Comparison of ENCODE assay signal across 19 cellular contexts in the genomic region with DNA sequence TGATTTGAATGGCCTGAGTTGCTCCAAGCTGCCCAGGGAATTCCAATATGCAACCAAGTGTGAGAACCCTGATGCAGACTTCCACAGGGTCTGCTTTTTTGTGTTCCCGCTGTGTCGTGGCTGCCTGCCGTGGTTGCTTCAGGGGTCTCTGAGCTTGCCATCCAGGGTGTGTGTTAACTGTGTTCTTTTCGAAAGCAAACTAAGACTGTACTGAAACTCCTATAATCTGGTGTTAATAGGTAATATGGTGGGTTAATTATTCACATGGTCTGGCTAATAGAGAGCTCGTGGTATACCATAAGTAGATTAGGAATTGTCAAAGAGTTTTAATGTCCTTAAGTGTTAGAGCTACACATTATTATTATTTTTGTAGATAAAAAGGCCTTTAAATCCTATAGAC. TPM values are rescaled to one million over a fixed set of nuclear protein-coding genes. Genes with fewer than 3 reads are reported as not detected.
DNase-seq lines count a peak whose midpoint lies in the region; ATAC-seq, FAIRE-seq and TF ChIP-seq lines count a peak whose summit lies in the region.
"Had no signal": no experiment of that assay in that cellular context is flagged by ENCODE, and none has a peak within 500 bp of the region (broad histone marks: within the 10 kb centered on the region; RNA-seq: fewer than 3 reads in every experiment).

No MANE protein-coding gene starts in this region.

- no peaks in the 10 kb centered on the region for H3K4me1 ChIP-seq in cardiac muscle cell (ENCODE audit: low read depth)
- H3K4me1 ChIP-seq in heart left ventricle = peaks cover 0 to 47% (median 8%) of the 10 kb centered on the region in 12 donors
- H3K4me1 ChIP-seq in HepG2 (ENCODE audit: insufficient read depth, low read length) = peaks cover 20% of the 10 kb centered on the region
- H3K4me1 ChIP-seq in transverse colon = no peaks in the 10 kb centered on the region
- H3K4me1 ChIP-seq: BE2C, tibial nerve had no signal

- peaks cover 27% of the 10 kb centered on the region for H3K36me3 ChIP-seq in cardiac muscle cell
- peaks cover 0 to 72% (median 49%) of the 10 kb centered on the region in 9 donors for H3K36me3 ChIP-seq in heart left ventricle
- H3K36me3 ChIP-seq in HepG2 (replicated peaks in 1 of 2; ENCODE audit: control insufficient read depth in 1 of 2, insufficient read depth in 2 of 2, low read length in 2 of 2) = peaks cover 29 to 67% of the 10 kb centered on the region in 2 experiments
- peaks cover 0 to 29% (median 7%) of the 10 kb centered on the region in 4 donors for H3K36me3 ChIP-seq in transverse colon

- no peak overlapping the region for H3K4me3 Mint-ChIP-seq in activated T-helper 2 cell treated with anti-CD3 and anti-CD28 coated beads, Interferon-gamma antibody, Interleukin-2, Interleukin-4, amounts not matched to agents 10 μg/mL and 5 μg/mL and 100 μg/mL, durations not matched to agents 14 hours and 24 hours and 36 hours (ENCODE audit: low read depth)
- H3K4me3 Mint-ChIP-seq: GM23338; stimulated activated naive CD8-positive, alpha-beta T cell treated with anti-CD3 and anti-CD28 coated beads, Interleukin-15, Interleukin-2, amounts not matched to agents 100 ng/mL and 50 ng/mL, for 24 hours had no signal

- H3K27me3 ChIP-seq in cardiac muscle cell (no peaks in the 10 kb centered on the region), heart left ventricle (no peaks in the 10 kb centered on the region), HepG2 (ENCODE audit: control insufficient read depth in 1 of 2, insufficient read depth in 2 of 2, low read length in 2 of 2) (no peaks in the 10 kb centered on the region), transverse colon (no peaks in the 10 kb centered on the region)
- H3K27me3 ChIP-seq: adrenal gland, BE2C, tibial nerve had no signal

- H3K36me3 Mint-ChIP-seq in activated T-helper 2 cell treated with anti-CD3 and anti-CD28 coated beads, Interferon-gamma antibody, Interleukin-2, Interleukin-4, amounts not matched to agents 10 μg/mL and 5 μg/mL and 100 μg/mL, durations not matched to agents 14 hours and 24 hours and 36 hours (ENCODE audit: low read depth) = peaks cover 60% of the 10 kb centered on the region

- H3K27me3 Mint-ChIP-seq in activated T-helper 2 cell treated with anti-CD3 and anti-CD28 coated beads, Interferon-gamma antibody, Interleukin-2, Interleukin-4, amounts not matched to agents 10 μg/mL and 5 μg/mL and 100 μg/mL, durations not matched to agents 14 hours and 24 hours and 36 hours (ENCODE audit: low read depth) = no peaks in the 10 kb centered on the region
- H3K27me3 Mint-ChIP-seq: stimulated activated naive CD8-positive, alpha-beta T cell treated with anti-CD3 and anti-CD28 coated beads, Interleukin-15, Interleukin-2, amounts not matched to agents 100 ng/mL and 50 ng/mL, for 24 hours had no signal

- H3K9ac ChIP-seq in HepG2 (ENCODE audit: insufficient read depth, low read depth, low read length) = no peak overlapping the region

- H3K4me3 ChIP-seq in cardiac muscle cell = no peak overlapping the region
- H3K4me3 ChIP-seq in heart left ventricle = no peak overlapping the region
- no peak overlapping the region for H3K4me3 ChIP-seq in HepG2 (replicated peaks in 1 of 3; ENCODE audit: insufficient read depth in 1 of 3, low read depth in 2 of 3, low read length in 3 of 3)
- H3K4me3 ChIP-seq in transverse colon = no peak overlapping the region
- H3K4me3 ChIP-seq: adrenal gland, GM23338, tibial nerve had no signal

- no peaks in the 10 kb centered on the region; the same call in 1 of the 2 replicates for H4K20me1 ChIP-seq in HepG2 (ENCODE audit: insufficient read depth, low read length)

- H3K4me1 Mint-ChIP-seq in activated T-helper 2 cell treated with anti-CD3 and anti-CD28 coated beads, Interferon-gamma antibody, Interleukin-2, Interleukin-4, amounts not matched to agents 10 μg/mL and 5 μg/mL and 100 μg/mL, durations not matched to agents 14 hours and 24 hours and 36 hours (ENCODE audit: low read depth) = peaks cover 3% of the 10 kb centered on the region
- H3K4me1 Mint-ChIP-seq: GM23338 had no signal

- no peak overlapping the region for H2AFZ ChIP-seq in HepG2 (ENCODE audit: low read length)
- H2AFZ ChIP-seq: GM23338 had no signal

- peak overlapping the region; percentile 1 for H3K27ac ChIP-seq in cardiac muscle cell
- H3K27ac ChIP-seq in heart left ventricle = no peak overlapping the region
- no peak overlapping the region for H3K27ac ChIP-seq in HepG2 (ENCODE audit: extremely low read length, insufficient read depth, low read length)
- H3K27ac ChIP-seq in transverse colon = no peak overlapping the region
- H3K27ac ChIP-seq: adrenal gland, tibial nerve had no signal

- peaks cover 47% of the 10 kb centered on the region for H3K79me2 ChIP-seq in HepG2 (ENCODE audit: insufficient read depth, low read length)

- TF ChIP-seq POLR2A in heart left ventricle (IDR thresholded peaks at IDR 0.05) = no peak
- TF ChIP-seq POLR2A in HepG2 (IDR thresholded peaks at IDR 0.05; ENCODE audit: insufficient read depth in 1 of 2, low read depth in 2 of 2, low read length in 2 of 2) = no peak
- TF ChIP-seq POLR2A in transverse colon (IDR thresholded peaks at IDR 0.05) = no peak

- TF ChIP-seq EP300 in HepG2 (IDR thresholded peaks at IDR 0.05; ENCODE audit: low read depth in 2 of 2, low read length in 2 of 2) (no peak), HepG2 (CRISPR knock-in tag; IDR thresholded peaks at IDR 0.05; ENCODE audit: borderline replicate concordance) (no peak), transverse colon (IDR thresholded peaks at IDR 0.05; ENCODE audit: low read depth) (no peak)

- no peak for DNase-seq in cardiac muscle cell (ENCODE audit: low read depth in 1 of 2, low spot score in 1 of 2)
- no peak for DNase-seq in heart left ventricle
- no peak for DNase-seq in HepG2 (ENCODE audit: low spot score)
- no peak for DNase-seq in NCI-H187 (lab: John Stamatoyannopoulos, UW)
- DNase-seq in activated T-helper 2 cell treated with anti-CD3 and anti-CD28 coated beads, Interferon-gamma antibody, Interleukin-2, Interleukin-4, amounts not matched to agents 10 μg/mL and 5 μg/mL and 100 μg/mL, durations not matched to agents 14 hours and 24 hours and 36 hours (ENCODE audit: low spot score) = no peak
- DNase-seq in transverse colon = no peak
- DNase-seq: activated CD4-positive, alpha-beta T cell treated with anti-CD3 and anti-CD28 coated beads, Interleukin-2, amount 50 U/mL, for 1 hour; activated CD8-positive, alpha-beta memory T cell treated with anti-CD3 and anti-CD28 coated beads, Interleukin-2, amount 50 U/mL, for 4 hours; activated gamma-delta T cell treated with Interleukin-2 at 50 U/mL for 16 hours; BE2C; NCI-H524 treated with DMSO at 0.1 percent for 48 hours had no signal

- no peak for TF ChIP-seq CTCF in cardiac muscle cell (IDR thresholded peaks at IDR 0.05; ENCODE audit: low read depth, low read length)
- TF ChIP-seq CTCF in heart left ventricle (IDR thresholded peaks at IDR 0.05) = no peak
- TF ChIP-seq CTCF in HepG2 (CRISPR knock-in tag; IDR thresholded peaks at IDR 0.05) = no peak
- TF ChIP-seq CTCF in transverse colon (IDR thresholded peaks at IDR 0.05) = no peak

- no peaks in the 10 kb centered on the region for H3K9me3 Mint-ChIP-seq in activated T-helper 2 cell treated with anti-CD3 and anti-CD28 coated beads, Interferon-gamma antibody, Interleukin-2, Interleukin-4, amounts not matched to agents 10 μg/mL and 5 μg/mL and 100 μg/mL, durations not matched to agents 14 hours and 24 hours and 36 hours
- H3K9me3 Mint-ChIP-seq: GM23338; stimulated activated naive CD8-positive, alpha-beta T cell treated with anti-CD3 and anti-CD28 coated beads, Interleukin-15, Interleukin-2, amounts not matched to agents 100 ng/mL and 50 ng/mL, for 24 hours had no signal

- H3K27ac Mint-ChIP-seq in activated T-helper 2 cell treated with anti-CD3 and anti-CD28 coated beads, Interferon-gamma antibody, Interleukin-2, Interleukin-4, amounts not matched to agents 10 μg/mL and 5 μg/mL and 100 μg/mL, durations not matched to agents 14 hours and 24 hours and 36 hours = no peak overlapping the region
- H3K27ac Mint-ChIP-seq: GM23338; stimulated activated naive CD8-positive, alpha-beta T cell treated with anti-CD3 and anti-CD28 coated beads, Interleukin-15, Interleukin-2, amounts not matched to agents 100 ng/mL and 50 ng/mL, for 24 hours had no signal

- no peak overlapping the region for H3K4me2 ChIP-seq in HepG2 (ENCODE audit: low read depth, low read length)
- H3K4me2 ChIP-seq: GM23338 had no signal

- FAIRE-seq in HepG2 (lab: Jason Lieb, UNC) = no peak
- FAIRE-seq: D721Med had no signal

- ATAC-seq in heart left ventricle = no peak
- ATAC-seq in HG03460 (IDR thresholded peaks at IDR 0.05; ENCODE audit: unreplicated experiment) = peak; percentile 80
- peak; percentile 61; the same call in 2 of the 3 replicates for ATAC-seq in HepG2
- no peak for ATAC-seq in GM19023 (IDR thresholded peaks at IDR 0.05; ENCODE audit: unreplicated experiment)
- ATAC-seq: GM23338, sciatic nerve had no signal

- intact Hi-C loops in heart left ventricle (cut with DNase I) = loop anchor here in 2 of 10 donors (10.0 kb wide), 1 partner anchor 157 kb away; no protein-coding TSS in a partner anchor
- intact Hi-C loops in HepG2 (cut with micrococcal nuclease; ENCODE audit: unreplicated experiment) = no loop called here
- intact Hi-C loops in activated T-helper 2 cell treated with anti-CD3 and anti-CD28 coated beads, Interferon-gamma antibody, Interleukin-2, Interleukin-4, amounts not matched to agents 10 μg/mL and 5 μg/mL and 100 μg/mL, durations not matched to agents 14 hours and 24 hours and 36 hours (cut with micrococcal nuclease) = no loop called here
- intact Hi-C loops in transverse colon (cut with DNase I; ENCODE audit: low total_unique reads) = no loop called here

- no TSS peak for BruUV-seq in HepG2 (replicated peaks; lab: Mats Ljungman, UMichigan)

- no peaks in the 10 kb centered on the region for H3K9me3 ChIP-seq in cardiac muscle cell (ENCODE audit: low read depth)
- H3K9me3 ChIP-seq in heart left ventricle = no peaks in the 10 kb centered on the region
- H3K9me3 ChIP-seq in HepG2 (ENCODE audit: low read length) = no peaks in the 10 kb centered on the region
- H3K9me3 ChIP-seq in transverse colon = no peaks in the 10 kb centered on the region
- H3K9me3 ChIP-seq: adrenal gland, BE2C, tibial nerve had no signal

- CTCF ChIA-PET in HepG2 (lab: Yijun Ruan, JAX; ENCODE audit: low intra/inter-chr PET ratio, low total read pairs) = no interaction called here

- in situ Hi-C loops in HepG2 (cut with HindIII; ENCODE audit: extremely low pct_ligation_motif_present, low pct_unique_long_range_greater_than_20kb) (no loop called here), transverse colon (cut with MboI; ENCODE audit: low pct_ligation_motif_present in 1 of 4, low pct_unique_long_range_greater_than_20kb in 1 of 4, low sequenced_read_pairs in 3 of 4) (no loop called here)

- WGBS in heart left ventricle, 4 donors = 86 to 93% (median 91%) methylated on average over 5 of the region's 5 CpGs
- WGBS in HepG2 (ENCODE audit: low lambda C conversion rate) = 83% methylated on average over 5 of the region's 5 CpGs
- 92 to 94% methylated on average over 3 to 5 of the region's 5 CpGs for WGBS in transverse colon (ENCODE audit: low coverage in 1 of 2), 2 donors

- no peak for TF ChIP-seq RAD21 in HepG2 (CRISPR knock-in tag; IDR thresholded peaks at IDR 0.05)

- POLR2A ChIA-PET in HepG2 (lab: Yijun Ruan, JAX) = no interaction called here

RNA-seq across cellular contexts. Expression of a gene that starts 20.8 kb away (rescaled TPM):
- total RNA-seq in cardiac muscle cell = 24.2 and 33.4 TPM in 2 replicates
- polyA plus RNA-seq in cardiac muscle cell = 21.4 and 23.7 TPM in 2 replicates
- total RNA-seq in heart left ventricle = 10 to 100 TPM; 25.0 to 77.9 (median 32.7) TPM
- 10 to 100 TPM; 20.3 to 34.2 TPM for polyA plus RNA-seq in heart left ventricle
- 19.4 and 23.5 TPM in 2 replicates for total RNA-seq in HepG2 (2016; rRNA removed; fragmentation: Illumina TruSeq; extraction: Trizol)
- 3.2 and 3.4 TPM in 2 replicates for total RNA-seq in HepG2 (2016; cell fraction: cytosol; rRNA removed; fragmentation: Illumina TruSeq; extraction: Trizol; ENCODE audit: low read depth)
- total RNA-seq in HepG2 (2016; cell fraction: insoluble cytoplasmic fraction; rRNA removed; fragmentation: Illumina TruSeq; extraction: Trizol) = 16.5 and 23.4 TPM in 2 replicates
- total RNA-seq in HepG2 (2016; cell fraction: membrane; rRNA removed; fragmentation: Illumina TruSeq; extraction: Trizol) = 7.7 and 8.3 TPM in 2 replicates
- 21.8 and 22.1 TPM in 2 replicates for total RNA-seq in HepG2 (2016; cell fraction: nucleus; rRNA removed; fragmentation: Illumina TruSeq; extraction: Trizol)
- 10.6 TPM in 2 replicates for polyA plus RNA-seq in HepG2 (2011; rRNA removed)
- 6.2 and 7.7 TPM in 2 replicates for polyA plus RNA-seq in HepG2 (2011; cell fraction: cytosol; rRNA removed)
- polyA plus RNA-seq in HepG2 (2011; cell fraction: nucleus; rRNA removed) = 31.3 and 37.9 TPM in 2 replicates
- polyA plus RNA-seq in HepG2 (2012) = 12.1 and 15.1 TPM in 2 replicates
- 0.95 and 1.1 TPM in 2 replicates for polyA plus RNA-seq in HepG2 (2016; cell fraction: cytosol; fragmentation: Illumina TruSeq; extraction: Trizol; ENCODE audit: low read depth)
- 13.1 and 16.1 TPM in 2 replicates for polyA plus RNA-seq in HepG2 (2016; cell fraction: insoluble cytoplasmic fraction; fragmentation: Illumina TruSeq; extraction: Trizol; ENCODE audit: low read depth)
- 2.9 and 3.3 TPM in 2 replicates for polyA plus RNA-seq in HepG2 (2016; cell fraction: membrane; fragmentation: Illumina TruSeq; extraction: Trizol; ENCODE audit: low read depth)
- 28.3 and 29.1 TPM in 2 replicates for polyA plus RNA-seq in HepG2 (2016; cell fraction: nucleus; fragmentation: Illumina TruSeq; extraction: Trizol; ENCODE audit: insufficient read depth, low read depth)
- 31.7 and 41.5 TPM in 2 replicates for polyA minus RNA-seq in HepG2 (2011; rRNA and poly(A)+ RNA removed; ENCODE audit: low replicate concordance)
- 9.0 and 10.1 TPM in 2 replicates for polyA minus RNA-seq in HepG2 (2011; cell fraction: cytosol; rRNA and poly(A)+ RNA removed)
- 20.9 and 24.1 TPM in 2 replicates for polyA minus RNA-seq in HepG2 (2011; cell fraction: nucleus; rRNA and poly(A)+ RNA removed)
- 33.8 and 34.2 TPM in 2 replicates for total RNA-seq in activated T-helper 2 cell treated with anti-CD3 and anti-CD28 coated beads, Interferon-gamma antibody, Interleukin-2, Interleukin-4, amounts not matched to agents 10 μg/mL and 5 μg/mL and 100 μg/mL, durations not matched to agents 14 hours and 24 hours and 36 hours
- 10 to 100 TPM; 33.6 to 60.2 (median 53.0) TPM for total RNA-seq in transverse colon

RNA-seq across cellular contexts. Expression of a gene that starts 21.0 kb away (rescaled TPM):
- total RNA-seq in cardiac muscle cell (38.0 and 44.3 TPM in 2 replicates), heart left ventricle (10 to 100 TPM; 54.3 to 96.6 (median 75.8) TPM), HepG2 (2016; rRNA removed; fragmentation: Illumina TruSeq; extraction: Trizol) (48.7 and 65.0 TPM in 2 replicates), transverse colon (10 to 100 TPM; 50.2 to 88.4 (median 74.0) TPM)
- polyA plus RNA-seq in cardiac muscle cell (52.1 and 65.5 TPM in 2 replicates), heart left ventricle (10 to 100 TPM; 51.3 to 67.2 TPM), HepG2 (2011; rRNA removed) (28.3 and 35.0 TPM in 2 replicates)
- 15.9 and 19.4 TPM in 2 replicates for total RNA-seq in HepG2 (2016; cell fraction: cytosol; rRNA removed; fragmentation: Illumina TruSeq; extraction: Trizol; ENCODE audit: low read depth)
- 45.2 and 62.7 TPM in 2 replicates for total RNA-seq in HepG2 (2016; cell fraction: insoluble cytoplasmic fraction; rRNA removed; fragmentation: Illumina TruSeq; extraction: Trizol)
- 15.9 and 18.0 TPM in 2 replicates for total RNA-seq in HepG2 (2016; cell fraction: membrane; rRNA removed; fragmentation: Illumina TruSeq; extraction: Trizol)
- 42.0 and 52.4 TPM in 2 replicates for total RNA-seq in HepG2 (2016; cell fraction: nucleus; rRNA removed; fragmentation: Illumina TruSeq; extraction: Trizol)
- 19.7 and 20.6 TPM in 2 replicates for polyA plus RNA-seq in HepG2 (2011; cell fraction: cytosol; rRNA removed)
- polyA plus RNA-seq in HepG2 (2011; cell fraction: nucleus; rRNA removed) = 37.8 and 42.0 TPM in 2 replicates
- polyA plus RNA-seq in HepG2 (2012) = 24.7 and 35.3 TPM in 2 replicates
- polyA plus RNA-seq in HepG2 (2016; cell fraction: cytosol; fragmentation: Illumina TruSeq; extraction: Trizol; ENCODE audit: low read depth) = 5.7 and 7.1 TPM in 2 replicates
- 52.7 and 61.5 TPM in 2 replicates for polyA plus RNA-seq in HepG2 (2016; cell fraction: insoluble cytoplasmic fraction; fragmentation: Illumina TruSeq; extraction: Trizol; ENCODE audit: low read depth)
- 9.9 and 13.3 TPM in 2 replicates for polyA plus RNA-seq in HepG2 (2016; cell fraction: membrane; fragmentation: Illumina TruSeq; extraction: Trizol; ENCODE audit: low read depth)
- polyA plus RNA-seq in HepG2 (2016; cell fraction: nucleus; fragmentation: Illumina TruSeq; extraction: Trizol; ENCODE audit: insufficient read depth, low read depth) = 79.5 and 95.5 TPM in 2 replicates
- 31.8 and 71.0 TPM in 2 replicates for polyA minus RNA-seq in HepG2 (2011; rRNA and poly(A)+ RNA removed; ENCODE audit: low replicate concordance)
- 7.9 and 8.7 TPM in 2 replicates for polyA minus RNA-seq in HepG2 (2011; cell fraction: cytosol; rRNA and poly(A)+ RNA removed)
- 30.6 and 30.8 TPM in 2 replicates for polyA minus RNA-seq in HepG2 (2011; cell fraction: nucleus; rRNA and poly(A)+ RNA removed)
- total RNA-seq in activated T-helper 2 cell treated with anti-CD3 and anti-CD28 coated beads, Interferon-gamma antibody, Interleukin-2, Interleukin-4, amounts not matched to agents 10 μg/mL and 5 μg/mL and 100 μg/mL, durations not matched to agents 14 hours and 24 hours and 36 hours = 104 and 112 TPM in 2 replicates

Comparison
In these comparisons a context has a peak if more than half of its experiments do, and no peak if none do; other contexts are left out.
1. ATAC-seq: peak in HG03460 (single experiment) and HepG2 (single experiment); none in heart left ventricle (0 of 4) and GM19023 (single experiment).